16 cellular contexts compared by ENCODE assay signal in genomic region chr16:3718628-3719027, GRCh38. TPM values are rescaled to one million over a fixed set of nuclear protein-coding genes. Genes with fewer than 3 reads are reported as not detected.
A peak's percentile ranks its signal among the peaks of the same experiment; 100 is the strongest.
DNase-seq lines count a peak whose midpoint lies in the region; ATAC-seq and TF ChIP-seq lines count a peak whose summit lies in the region.
"Had no signal": no experiment of that assay in that cellular context is flagged by ENCODE, and none has a peak within 500 bp of the region (broad histone marks: within the 10 kb centered on the region; RNA-seq: fewer than 3 reads in every experiment).

No MANE protein-coding gene starts in this region.

- BruUV-seq in IMR-90 (replicated peaks; lab: Mats Ljungman, UMichigan) = no TSS peak

- dilution Hi-C loops in IMR-90 (cut with HindIII; ENCODE audit: low sequenced_read_pairs, unreplicated experiment) = no loop called here

- H3F3A ChIP-seq in neural progenitor cell (ENCODE audit: low read depth) = peaks cover 7% of the 10 kb centered on the region

- no peak overlapping the region for H3K56ac ChIP-seq in IMR-90 (ENCODE audit: extremely low read depth, insufficient read depth, low read length)

- H3K18ac ChIP-seq in IMR-90 (ENCODE audit: low read depth, low read length) = no peak overlapping the region

- peak overlapping the region; percentile 48 for H3K4me3 Mint-ChIP-seq in activated CD4-positive, alpha-beta T cell treated with anti-CD3 and anti-CD28 coated beads, Interleukin-2, amount 10 ng/mL, durations not matched to agents 24 days and 14 days
- peak overlapping the region; percentile 22 for H3K4me3 Mint-ChIP-seq in activated naive CD8-positive, alpha-beta T cell treated with anti-CD3 and anti-CD28 coated beads, Interleukin-2, amount 50 U/mL, for 24 hours
- peak overlapping the region; percentile 82 for H3K4me3 Mint-ChIP-seq in neural progenitor cell

- POLR2A ChIA-PET in IMR-90 (lab: Charles Lee; ENCODE audit: unreplicated experiment) = no interaction called here

- 0 out of 2 replicates have a peak overlapping the region, but pooled peaks have one; percentile 13 for H2AK5ac ChIP-seq in IMR-90 (ENCODE audit: low read depth, low read length)

- H3K9me3 ChIP-seq in IMR-90 (ENCODE audit: control insufficient read depth, insufficient read depth, low read length) (no peaks in the 10 kb centered on the region), neural progenitor cell (ENCODE audit: low read depth) (no peaks in the 10 kb centered on the region)
- H3K9me3 ChIP-seq: ascending aorta, esophagus muscularis mucosa, heart left ventricle had no signal

- H3K27ac Mint-ChIP-seq in activated CD4-positive, alpha-beta T cell treated with anti-CD3 and anti-CD28 coated beads, Interleukin-2, amount 10 ng/mL, durations not matched to agents 24 days and 14 days = peak overlapping the region; percentile 53
- no peak overlapping the region for H3K27ac Mint-ChIP-seq in activated naive CD8-positive, alpha-beta T cell treated with anti-CD3 and anti-CD28 coated beads, Interleukin-2, amount 50 U/mL, for 24 hours
- no peak overlapping the region for H3K27ac Mint-ChIP-seq in neural progenitor cell

- H2BK120ac ChIP-seq in IMR-90 (ENCODE audit: low read depth, low read length) = no peak overlapping the region

- H4K91ac ChIP-seq in IMR-90 (ENCODE audit: insufficient read depth, low read depth, low read length) = no peak overlapping the region

- ATAC-seq in IMR-90 (ENCODE audit: low read depth) = no peak
- ATAC-seq in activated naive CD8-positive, alpha-beta T cell treated with anti-CD3 and anti-CD28 coated beads, Interleukin-2, amount 50 U/mL, for 24 hours = no peak
- ATAC-seq in left colon = no peak
- no peak for ATAC-seq in HG03439 (IDR thresholded peaks at IDR 0.05; ENCODE audit: unreplicated experiment)
- ATAC-seq: heart left ventricle had no signal

- peaks cover 22% of the 10 kb centered on the region for H3K4me1 Mint-ChIP-seq in activated CD4-positive, alpha-beta T cell treated with anti-CD3 and anti-CD28 coated beads, Interleukin-2, amount 10 ng/mL, durations not matched to agents 24 days and 14 days
- H3K4me1 Mint-ChIP-seq in activated naive CD8-positive, alpha-beta T cell treated with anti-CD3 and anti-CD28 coated beads, Interleukin-2, amount 50 U/mL, for 24 hours = peaks cover 35% of the 10 kb centered on the region
- H3K4me1 Mint-ChIP-seq in neural progenitor cell = peaks cover 20% of the 10 kb centered on the region

- H3K36me3 ChIP-seq in IMR-90 (ENCODE audit: control insufficient read depth, insufficient read depth, low read length) (peaks cover 5% of the 10 kb centered on the region), neural progenitor cell (no peaks in the 10 kb centered on the region)
- H3K36me3 ChIP-seq: ascending aorta had no signal

- CTCF ChIA-PET in IMR-90 (lab: Yijun Ruan, JAX) = interaction anchor here (1.4 kb wide), 1 partner anchor 221 kb away, joined by 3 read pairs; no protein-coding TSS in a partner anchor

- H3K36me3 Mint-ChIP-seq in activated CD4-positive, alpha-beta T cell treated with anti-CD3 and anti-CD28 coated beads, Interleukin-2, amount 10 ng/mL, durations not matched to agents 24 days and 14 days (ENCODE audit: low read depth) = peaks cover 21% of the 10 kb centered on the region
- H3K36me3 Mint-ChIP-seq in activated naive CD8-positive, alpha-beta T cell treated with anti-CD3 and anti-CD28 coated beads, Interleukin-2, amount 50 U/mL, for 24 hours (ENCODE audit: low read depth) = peaks cover 24% of the 10 kb centered on the region
- H3K36me3 Mint-ChIP-seq in neural progenitor cell = peaks cover 9% of the 10 kb centered on the region

- TF ChIP-seq CTCF in IMR-90 (conservative IDR thresholded peaks at IDR 0.05; ENCODE audit: low read depth, low read length) = no peak
- no peak for TF ChIP-seq CTCF in neural progenitor cell (IDR thresholded peaks at IDR 0.05)

- H2AK9ac ChIP-seq in IMR-90 (replicated peaks; ENCODE audit: low read depth, low read length, poor library complexity) = peak overlapping the region; percentile 69

- no peak overlapping the region for H3K27ac ChIP-seq in IMR-90 (ENCODE audit: insufficient read depth, low read length)
- no peak overlapping the region for H3K27ac ChIP-seq in neural progenitor cell

- peaks cover 21 to 39% of the 10 kb centered on the region in 2 experiments for H3K79me1 ChIP-seq in IMR-90 (ENCODE audit: low read depth in 1 of 2, low read length in 2 of 2)

- H2AFZ ChIP-seq in IMR-90 (replicated peaks; ENCODE audit: low read length, poor library complexity) = no peak overlapping the region
- no peak overlapping the region for H2AFZ ChIP-seq in neural progenitor cell (replicated peaks)

- H3K4ac ChIP-seq in IMR-90 (ENCODE audit: low read depth, low read length) = no peak overlapping the region

- no peak for TF ChIP-seq POLR2A in IMR-90 (IDR thresholded peaks at IDR 0.05; ENCODE audit: low read depth, low read length)

- no peak for DNase-seq in activated CD4-positive, alpha-beta T cell treated with anti-CD3 and anti-CD28 coated beads, Interleukin-2, amount 10 ng/mL, durations not matched to agents 24 days and 14 days
- DNase-seq in activated CD4-positive, alpha-beta T cell treated with anti-CD3 and anti-CD28 coated beads, Interleukin-2, amount 50 U/mL, for 48 hours = no peak
- DNase-seq in IMR-90 = no peak
- no peak for DNase-seq in activated naive CD8-positive, alpha-beta T cell treated with anti-CD3 and anti-CD28 coated beads, Interleukin-2, amount 50 U/mL, for 24 hours
- no peak for DNase-seq in neural progenitor cell (ENCODE audit: low spot score)
- no peak for DNase-seq in SW 1271 (lab: John Stamatoyannopoulos, UW)
- no peak for DNase-seq in left colon
- DNase-seq: activated CD8-positive, alpha-beta memory T cell treated with anti-CD3 and anti-CD28 coated beads, Interleukin-2, amount 50 U/mL, for 4 hours; GDM1; heart left ventricle; KBM-7; NCI-H1417; NCI-H446 treated with DMSO at 0.1 percent for 48 hours had no signal

- peaks cover 6% of the 10 kb centered on the region; the same call in 1 of the 2 replicates for H3K9me1 ChIP-seq in IMR-90 (ENCODE audit: insufficient read depth, low read length)

- H3K14ac ChIP-seq in IMR-90 (replicated peaks; ENCODE audit: low read depth, low read length) = no peak overlapping the region

- H3K27me3 ChIP-seq in IMR-90 (ENCODE audit: control insufficient read depth, insufficient read depth, low read length) (no peaks in the 10 kb centered on the region), neural progenitor cell (no peaks in the 10 kb centered on the region)
- H3K27me3 ChIP-seq: ascending aorta, esophagus muscularis mucosa, heart left ventricle had no signal

- no peak overlapping the region for H2BK20ac ChIP-seq in IMR-90 (ENCODE audit: low read depth, low read length)

- H4K8ac ChIP-seq in IMR-90 (ENCODE audit: low read depth in 2 of 2, low read length in 2 of 2) = no peak overlapping the region; a peak in 1 of 4 replicates

- H3K79me2 ChIP-seq in neural progenitor cell (ENCODE audit: low read depth) = peaks cover 36% of the 10 kb centered on the region

- no peak for TF ChIP-seq RAD21 in IMR-90 (IDR thresholded peaks at IDR 0.05; ENCODE audit: low read length)

- no peaks in the 10 kb centered on the region; the same call in 1 of the 2 replicates for H3K4me1 ChIP-seq in IMR-90 (ENCODE audit: control insufficient read depth, insufficient read depth, low read length)
- H3K4me1 ChIP-seq in neural progenitor cell = peaks cover 7% of the 10 kb centered on the region

- no peaks in the 10 kb centered on the region for H3K9me3 Mint-ChIP-seq in activated CD4-positive, alpha-beta T cell treated with anti-CD3 and anti-CD28 coated beads, Interleukin-2, amount 10 ng/mL, durations not matched to agents 24 days and 14 days
- no peaks in the 10 kb centered on the region for H3K9me3 Mint-ChIP-seq in activated naive CD8-positive, alpha-beta T cell treated with anti-CD3 and anti-CD28 coated beads, Interleukin-2, amount 50 U/mL, for 24 hours
- no peaks in the 10 kb centered on the region for H3K9me3 Mint-ChIP-seq in neural progenitor cell

- no peaks in the 10 kb centered on the region for H3K27me3 Mint-ChIP-seq in activated CD4-positive, alpha-beta T cell treated with anti-CD3 and anti-CD28 coated beads, Interleukin-2, amount 10 ng/mL, durations not matched to agents 24 days and 14 days
- H3K27me3 Mint-ChIP-seq in activated naive CD8-positive, alpha-beta T cell treated with anti-CD3 and anti-CD28 coated beads, Interleukin-2, amount 50 U/mL, for 24 hours = no peaks in the 10 kb centered on the region
- H3K27me3 Mint-ChIP-seq in neural progenitor cell (ENCODE audit: insufficient read depth, low read depth) = peaks cover 4% of the 10 kb centered on the region

- intact Hi-C loops in activated CD4-positive, alpha-beta T cell treated with anti-CD3 and anti-CD28 coated beads, Interleukin-2, amount 10 ng/mL, durations not matched to agents 24 days and 14 days (cut with micrococcal nuclease) = no loop called here
- intact Hi-C loops in IMR-90 (cut with micrococcal nuclease) = no loop called here
- intact Hi-C loops in left colon (cut with DNase I, micrococcal nuclease) = no loop called here

- H3K4me3 ChIP-seq in IMR-90 (ENCODE audit: insufficient read depth, low read depth, low read length) = no peak overlapping the region
- no peak overlapping the region for H3K4me3 ChIP-seq in neural progenitor cell

- no peak overlapping the region for H3K23ac ChIP-seq in IMR-90 (ENCODE audit: low read depth, low read length)

- H2BK15ac ChIP-seq in IMR-90 (ENCODE audit: low read depth, low read length) = no peak overlapping the region

- H4K5ac ChIP-seq in IMR-90 (ENCODE audit: low read depth, low read length) = no peak overlapping the region

- no CpG with 5 or more reads among the region's 10 CpGs for WGBS in IMR-90 (ENCODE audit: extremely low coverage in 2 of 2, insufficient read length in 1 of 2), 2 experiments

- H3K9ac ChIP-seq in IMR-90 (ENCODE audit: low read depth, low read length) (no peak overlapping the region), neural progenitor cell (no peak overlapping the region)

- no peak overlapping the region for H3K4me2 ChIP-seq in IMR-90 (ENCODE audit: low read depth, low read length)
- H3K4me2 ChIP-seq in neural progenitor cell = peak overlapping the region; percentile 86

- peaks cover 4% of the 10 kb centered on the region for H4K20me1 ChIP-seq in IMR-90 (ENCODE audit: insufficient read depth, low read length)
- peaks cover 19% of the 10 kb centered on the region for H4K20me1 ChIP-seq in neural progenitor cell (ENCODE audit: low read depth)

- in situ Hi-C loops in IMR-90 (cut with MboI; ENCODE audit: low sequenced_read_pairs) = no loop called here

- no peak overlapping the region for H2BK5ac ChIP-seq in IMR-90 (ENCODE audit: low read depth, low read length, poor library complexity, severe bottlenecking)

TF ChIP-seq in IMR-90, 13 proteins besides CTCF, POLR2A, EP300 and RAD21 (continues in another document):
- TF ChIP-seq RCOR1 (IDR thresholded peaks at IDR 0.05; ENCODE audit: insufficient replicate concordance, low read length) = no peak

RNA-seq across cellular contexts. Expression of gene TRAP1, which starts 1.3 kb away (rescaled TPM):
- 394 and 421 TPM in 2 replicates for total RNA-seq in activated CD4-positive, alpha-beta T cell treated with anti-CD3 and anti-CD28 coated beads, Interleukin-2, amount 10 ng/mL, durations not matched to agents 24 days and 14 days
- total RNA-seq in IMR-90 (2012; rRNA removed) (137 and 145 TPM in 2 replicates), neural progenitor cell (ENCODE audit: low replicate concordance) (119 and 150 TPM in 2 replicates), left colon (10 to 100 TPM; 71.2 to 98.5 TPM)
- polyA plus RNA-seq in IMR-90 (2012; rRNA removed) = 139 and 172 TPM in 2 replicates
- polyA plus RNA-seq in IMR-90 (2012; cell fraction: cytosol; rRNA removed) = 90.5 and 90.6 TPM in 2 replicates
- polyA plus RNA-seq in IMR-90 (2012; cell fraction: nucleus; rRNA removed; ENCODE audit: low replicate concordance) = 225 and 239 TPM in 2 replicates

Comparison
In these comparisons a context has a peak if more than half of its experiments do, and no peak if none do; other contexts are left out.
1. H3K4me3 Mint-ChIP-seq: peak in every context shown above with its lines; median percentile 82 in neural progenitor cell; 48 in activated CD4-positive, alpha-beta T cell treated with anti-CD3 and anti-CD28 coated beads, Interleukin-2, amount 10 ng/mL, durations not matched to agents 24 days and 14 days; 22 in activated naive CD8-positive, alpha-beta T cell treated with anti-CD3 and anti-CD28 coated beads, Interleukin-2, amount 50 U/mL, for 24 hours.